In the genomic region with DNA sequence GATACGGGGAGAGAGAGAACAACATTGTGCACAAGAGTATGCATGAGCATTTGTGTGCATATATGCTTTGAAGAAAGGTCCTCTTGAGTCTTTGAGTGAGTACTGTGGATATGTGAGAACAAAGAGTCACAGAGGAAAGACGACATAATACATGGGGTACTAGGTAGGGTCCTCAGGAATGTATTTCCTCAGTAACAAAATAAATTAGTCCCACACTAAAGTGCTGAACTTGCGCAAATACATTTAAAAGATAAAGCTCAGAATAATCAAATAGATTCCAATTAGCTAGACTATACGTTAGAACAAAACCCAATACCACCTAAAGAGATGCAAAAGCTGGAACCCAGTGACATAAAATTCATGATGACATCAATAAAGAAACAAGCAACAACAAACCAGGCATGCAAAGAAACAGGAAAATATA, we compare ENCODE assay signal across 21 cellular contexts.
"Had no signal": no experiment of that assay in that cellular context is flagged by ENCODE, and none has a peak within 500 bp of the region (broad histone marks: within the 10 kb centered on the region; RNA-seq: fewer than 3 reads in every experiment).

No MANE protein-coding gene starts in this region.

- DNase-seq: activated CD4-positive, alpha-beta T cell treated with anti-CD3 and anti-CD28 coated beads, Interleukin-2, amount 50 U/mL, for 48 hours; activated CD8-positive, alpha-beta memory T cell treated with anti-CD3 and anti-CD28 coated beads, Interleukin-2, amount 10 ng/mL, durations not matched to agents 7 days and 5 days; activated T-cell treated with anti-CD3 and anti-CD28 coated beads, Interleukin-2, amount 50 U/mL, for 1 hour; adrenal gland; effector CD4-positive, alpha-beta T cell; left colon; lower lobe of right lung; pancreas; SK-N-SH; stimulated activated CD4-positive, alpha-beta T cell treated with anti-CD3 and anti-CD28 coated beads, Interleukin-4, amount 100 ng/mL, for 1 hour; stomach; upper lobe of left lung; WERI-Rb-1 had no signal

- H3K9me3 Mint-ChIP-seq: activated naive CD4-positive, alpha-beta T cell treated with anti-CD3 and anti-CD28 coated beads, Interleukin-2, amount 50 U/mL, for 72 hours; stimulated activated effector memory CD8-positive, alpha-beta T cell treated with anti-CD3 and anti-CD28 coated beads, Interleukin-12 subunit alpha, Interleukin-12 subunit beta, amount 100 ng/mL, for 72 hours had no signal

- H3K36me3 ChIP-seq: adrenal gland, pancreas had no signal

- H3K27me3 Mint-ChIP-seq: activated CD8-positive, alpha-beta memory T cell treated with anti-CD3 and anti-CD28 coated beads, Interleukin-2, amount 10 ng/mL, durations not matched to agents 7 days and 5 days had no signal

- ATAC-seq: activated CD8-positive, alpha-beta memory T cell treated with anti-CD3 and anti-CD28 coated beads, Interleukin-2, amount 10 ng/mL, durations not matched to agents 7 days and 5 days; activated naive CD4-positive, alpha-beta T cell treated with anti-CD3 and anti-CD28 coated beads, Interleukin-2, amount 50 U/mL, for 72 hours; left colon; lower lobe of right lung; pancreas; sciatic nerve; stimulated activated effector memory CD8-positive, alpha-beta T cell treated with anti-CD3 and anti-CD28 coated beads, Interleukin-12 subunit alpha, Interleukin-12 subunit beta, amount 100 ng/mL, for 72 hours had no signal

- H3K9me2 ChIP-seq: SK-N-SH had no signal

- H3K9ac ChIP-seq: SK-N-SH had no signal

- H3K9me3 ChIP-seq: adrenal gland, esophagus muscularis mucosa, lower lobe of right lung, pancreas, stomach, upper lobe of left lung had no signal

- H3K4me3 ChIP-seq: adrenal gland, esophagus muscularis mucosa, lower lobe of right lung, pancreas, smooth muscle cell, stomach, upper lobe of left lung had no signal

- H3K4me2 ChIP-seq: SK-N-SH, smooth muscle cell had no signal

- H3K27me3 ChIP-seq: adrenal gland, esophagus muscularis mucosa, pancreas, stomach, upper lobe of left lung had no signal

- H3K27ac ChIP-seq: adrenal gland, esophagus muscularis mucosa, lower lobe of right lung, pancreas, stomach, upper lobe of left lung, WERI-Rb-1 had no signal

- H3K4me3 Mint-ChIP-seq: activated CD8-positive, alpha-beta memory T cell treated with anti-CD3 and anti-CD28 coated beads, Interleukin-2, amount 10 ng/mL, durations not matched to agents 7 days and 5 days; mesothelial cell of epicardium; stimulated activated effector memory CD8-positive, alpha-beta T cell treated with anti-CD3 and anti-CD28 coated beads, Interleukin-12 subunit alpha, Interleukin-12 subunit beta, amount 100 ng/mL, for 72 hours had no signal

- H3K27ac Mint-ChIP-seq: activated CD8-positive, alpha-beta memory T cell treated with anti-CD3 and anti-CD28 coated beads, Interleukin-2, amount 10 ng/mL, durations not matched to agents 7 days and 5 days; activated naive CD4-positive, alpha-beta T cell treated with anti-CD3 and anti-CD28 coated beads, Interleukin-2, amount 50 U/mL, for 72 hours; mesothelial cell of epicardium; stimulated activated effector memory CD8-positive, alpha-beta T cell treated with anti-CD3 and anti-CD28 coated beads, Interleukin-12 subunit alpha, Interleukin-12 subunit beta, amount 100 ng/mL, for 72 hours had no signal

- H3K4me1 ChIP-seq: lower lobe of right lung, stomach, upper lobe of left lung had no signal

- FAIRE-seq: bronchial epithelial cell, endothelial cell of umbilical vein, pancreas had no signal
